In genomic region chr6:98530732-98531131, GRCh38 we compare ENCODE assay signal across 27 cellular contexts.
"Had no signal": no experiment of that assay in that cellular context is flagged by ENCODE, and none has a peak within 500 bp of the region (broad histone marks: within the 10 kb centered on the region; RNA-seq: fewer than 3 reads in every experiment).

No MANE protein-coding gene starts in this region.

- H3K27me3 ChIP-seq: ascending aorta, heart right ventricle had no signal

- H3K4me1 ChIP-seq: ascending aorta, heart right ventricle had no signal

- H3K9me3 Mint-ChIP-seq: activated naive CD4-positive, alpha-beta T cell treated with anti-CD3 and anti-CD28 coated beads, Interleukin-2, amount 10 ng/mL, durations not matched to agents 7 days and 5 days; activated naive CD8-positive, alpha-beta T cell treated with anti-CD3 and anti-CD28 coated beads, Interleukin-2, amount 10 ng/mL, durations not matched to agents 7 days and 5 days; activated T-cell treated with anti-CD3 and anti-CD28 coated beads, Interleukin-2, amount 50 U/mL, for 24 hours; activated T-cell treated with anti-CD3 and anti-CD28 coated beads, Interleukin-2, amount 50 U/mL, for 72 hours; T-helper 2 cell treated with Interferon-gamma antibody and Interleukin-4, amounts not matched to agents 5 μg/mL and 100 μg/mL, for 36 hours had no signal

- H3K9me3 ChIP-seq: ascending aorta had no signal

- H3K4me3 ChIP-seq: ascending aorta, coronary artery, heart right ventricle had no signal

- H3K36me3 ChIP-seq: ascending aorta, heart right ventricle had no signal

- H3K27me3 Mint-ChIP-seq: activated CD4-positive, alpha-beta memory T cell treated with anti-CD3 and anti-CD28 coated beads, Interleukin-2, amount 10 ng/mL, durations not matched to agents 7 days and 5 days; activated CD4-positive, alpha-beta T cell treated with anti-CD3 and anti-CD28 coated beads, Interleukin-2, amount 10 ng/mL, durations not matched to agents 7 days and 5 days; activated naive CD4-positive, alpha-beta T cell treated with anti-CD3 and anti-CD28 coated beads, Interleukin-2, amount 10 ng/mL, durations not matched to agents 7 days and 5 days; activated naive CD8-positive, alpha-beta T cell treated with anti-CD3 and anti-CD28 coated beads, Interleukin-2, amount 10 ng/mL, durations not matched to agents 7 days and 5 days; activated T-cell treated with anti-CD3 and anti-CD28 coated beads, Interleukin-2, amount 50 U/mL, for 24 hours; central memory CD8-positive, alpha-beta T cell; dendritic cell treated with granulocyte-macrophage colony-stimulating factor and Interleukin-4, amounts not matched to agents 40 ng/mL and 50 ng/mL, for 4 days; T-helper 17 cell had no signal

- DNase-seq: activated CD4-positive, alpha-beta memory T cell treated with anti-CD3 and anti-CD28 coated beads, Interleukin-2, amount 10 ng/mL, durations not matched to agents 7 days and 5 days; activated CD4-positive, alpha-beta T cell treated with anti-CD3 and anti-CD28 coated beads for 1 hour; activated CD4-positive, alpha-beta T cell treated with anti-CD3 and anti-CD28 coated beads for 4 hours; activated CD4-positive, alpha-beta T cell treated with anti-CD3 and anti-CD28 coated beads, Interleukin-2, amount 10 ng/mL, durations not matched to agents 7 days and 5 days; activated CD4-positive, alpha-beta T cell treated with anti-CD3 and anti-CD28 coated beads, Interleukin-2, amount 50 U/mL, for 4 hours; activated CD8-positive, alpha-beta memory T cell treated with anti-CD3 and anti-CD28 coated beads, Interleukin-2, amount 50 U/mL, for 48 hours; activated gamma-delta T cell; activated naive CD4-positive, alpha-beta T cell; activated naive CD4-positive, alpha-beta T cell treated with anti-CD3 and anti-CD28 coated beads, Interleukin-2, amount 10 ng/mL, durations not matched to agents 7 days and 5 days; activated naive CD8-positive, alpha-beta T cell treated with anti-CD3 and anti-CD28 coated beads, Interleukin-2, amount 10 ng/mL, durations not matched to agents 7 days and 5 days; activated T-cell treated with anti-CD3 and anti-CD28 coated beads for 4 hours; activated T-cell treated with anti-CD3 and anti-CD28 coated beads, Interleukin-2, amount 50 U/mL, for 24 hours; activated T-cell treated with anti-CD3 and anti-CD28 coated beads, Interleukin-2, amount 50 U/mL, for 72 hours; effector CD8-positive, alpha-beta T cell; foreskin fibroblast; glutamatergic neuron; heart right ventricle; T-helper 1 cell; T-helper 17 cell had no signal

- H3K4me3 Mint-ChIP-seq: activated CD4-positive, alpha-beta memory T cell treated with anti-CD3 and anti-CD28 coated beads, Interleukin-2, amount 10 ng/mL, durations not matched to agents 7 days and 5 days; activated CD4-positive, alpha-beta T cell treated with anti-CD3 and anti-CD28 coated beads, Interleukin-2, amount 10 ng/mL, durations not matched to agents 7 days and 5 days; activated naive CD4-positive, alpha-beta T cell treated with anti-CD3 and anti-CD28 coated beads, Interleukin-2, amount 10 ng/mL, durations not matched to agents 7 days and 5 days; activated naive CD8-positive, alpha-beta T cell treated with anti-CD3 and anti-CD28 coated beads, Interleukin-2, amount 10 ng/mL, durations not matched to agents 7 days and 5 days; activated T-cell treated with anti-CD3 and anti-CD28 coated beads, Interleukin-2, amount 50 U/mL, for 24 hours; activated T-cell treated with anti-CD3 and anti-CD28 coated beads, Interleukin-2, amount 50 U/mL, for 72 hours; brain; central memory CD8-positive, alpha-beta T cell; dendritic cell treated with granulocyte-macrophage colony-stimulating factor and Interleukin-4, amounts not matched to agents 40 ng/mL and 50 ng/mL, for 4 days; T-helper 17 cell; T-helper 2 cell treated with Interferon-gamma antibody and Interleukin-4, amounts not matched to agents 5 μg/mL and 100 μg/mL, for 36 hours had no signal

- H3K27ac Mint-ChIP-seq: activated CD4-positive, alpha-beta memory T cell treated with anti-CD3 and anti-CD28 coated beads, Interleukin-2, amount 10 ng/mL, durations not matched to agents 7 days and 5 days; activated CD4-positive, alpha-beta T cell treated with anti-CD3 and anti-CD28 coated beads, Interleukin-2, amount 10 ng/mL, durations not matched to agents 7 days and 5 days; activated naive CD4-positive, alpha-beta T cell treated with anti-CD3 and anti-CD28 coated beads, Interleukin-2, amount 10 ng/mL, durations not matched to agents 7 days and 5 days; activated naive CD4-positive, alpha-beta T cell treated with anti-CD3 and anti-CD28 coated beads, Interleukin-2, amount 50 U/mL, for 72 hours; activated naive CD8-positive, alpha-beta T cell treated with anti-CD3 and anti-CD28 coated beads, Interleukin-2, amount 10 ng/mL, durations not matched to agents 7 days and 5 days; activated T-cell treated with anti-CD3 and anti-CD28 coated beads, Interleukin-2, amount 50 U/mL, for 24 hours; activated T-cell treated with anti-CD3 and anti-CD28 coated beads, Interleukin-2, amount 50 U/mL, for 72 hours; brain; dendritic cell treated with granulocyte-macrophage colony-stimulating factor and Interleukin-4, amounts not matched to agents 40 ng/mL and 50 ng/mL, for 4 days; T-helper 17 cell; T-helper 2 cell treated with Interferon-gamma antibody and Interleukin-4, amounts not matched to agents 5 μg/mL and 100 μg/mL, for 36 hours had no signal

- H3K27ac ChIP-seq: ascending aorta, coronary artery, epithelial cell of prostate, heart right ventricle had no signal

- H3K36me3 Mint-ChIP-seq: activated naive CD4-positive, alpha-beta T cell treated with anti-CD3 and anti-CD28 coated beads, Interleukin-2, amount 10 ng/mL, durations not matched to agents 7 days and 5 days; activated naive CD4-positive, alpha-beta T cell treated with anti-CD3 and anti-CD28 coated beads, Interleukin-2, amount 50 U/mL, for 72 hours; activated naive CD8-positive, alpha-beta T cell treated with anti-CD3 and anti-CD28 coated beads, Interleukin-2, amount 10 ng/mL, durations not matched to agents 7 days and 5 days; brain had no signal

- H3K4me1 Mint-ChIP-seq: activated CD4-positive, alpha-beta memory T cell treated with anti-CD3 and anti-CD28 coated beads, Interleukin-2, amount 10 ng/mL, durations not matched to agents 7 days and 5 days; activated CD4-positive, alpha-beta T cell treated with anti-CD3 and anti-CD28 coated beads, Interleukin-2, amount 10 ng/mL, durations not matched to agents 7 days and 5 days; activated naive CD4-positive, alpha-beta T cell treated with anti-CD3 and anti-CD28 coated beads, Interleukin-2, amount 10 ng/mL, durations not matched to agents 7 days and 5 days; activated naive CD8-positive, alpha-beta T cell treated with anti-CD3 and anti-CD28 coated beads, Interleukin-2, amount 10 ng/mL, durations not matched to agents 7 days and 5 days; central memory CD8-positive, alpha-beta T cell; T-helper 17 cell had no signal

- ATAC-seq: activated naive CD4-positive, alpha-beta T cell treated with anti-CD3 and anti-CD28 coated beads, Interleukin-2, amount 50 U/mL, for 72 hours; activated T-cell treated with anti-CD3 and anti-CD28 coated beads, Interleukin-2, amount 50 U/mL, for 72 hours; heart right ventricle; T-helper 17 cell had no signal
